In the genomic region with DNA sequence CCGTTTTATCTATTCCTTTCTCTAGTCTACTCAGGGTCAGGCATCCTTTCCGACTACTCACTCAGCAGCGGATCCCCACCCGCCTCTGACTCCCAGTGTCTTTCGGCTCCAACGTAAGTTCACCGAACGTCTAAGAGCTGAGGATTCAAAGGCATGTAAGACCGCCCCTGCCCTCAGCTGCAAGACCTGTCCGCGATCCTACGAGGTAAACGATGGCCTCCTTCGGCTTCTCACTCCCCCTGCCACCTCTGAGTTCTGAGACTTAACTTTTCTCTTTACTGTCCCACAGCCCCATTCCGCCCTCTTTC, we compare ENCODE assay signal across 1 cellular context.
TF ChIP-seq lines count a peak whose summit lies in the region.

No MANE protein-coding gene starts in this region.

TF ChIP-seq in HCT116, 20 proteins besides CTCF, POLR2A, EP300 and RAD21 (continued from another document):
- TF ChIP-seq, protein P1, sequence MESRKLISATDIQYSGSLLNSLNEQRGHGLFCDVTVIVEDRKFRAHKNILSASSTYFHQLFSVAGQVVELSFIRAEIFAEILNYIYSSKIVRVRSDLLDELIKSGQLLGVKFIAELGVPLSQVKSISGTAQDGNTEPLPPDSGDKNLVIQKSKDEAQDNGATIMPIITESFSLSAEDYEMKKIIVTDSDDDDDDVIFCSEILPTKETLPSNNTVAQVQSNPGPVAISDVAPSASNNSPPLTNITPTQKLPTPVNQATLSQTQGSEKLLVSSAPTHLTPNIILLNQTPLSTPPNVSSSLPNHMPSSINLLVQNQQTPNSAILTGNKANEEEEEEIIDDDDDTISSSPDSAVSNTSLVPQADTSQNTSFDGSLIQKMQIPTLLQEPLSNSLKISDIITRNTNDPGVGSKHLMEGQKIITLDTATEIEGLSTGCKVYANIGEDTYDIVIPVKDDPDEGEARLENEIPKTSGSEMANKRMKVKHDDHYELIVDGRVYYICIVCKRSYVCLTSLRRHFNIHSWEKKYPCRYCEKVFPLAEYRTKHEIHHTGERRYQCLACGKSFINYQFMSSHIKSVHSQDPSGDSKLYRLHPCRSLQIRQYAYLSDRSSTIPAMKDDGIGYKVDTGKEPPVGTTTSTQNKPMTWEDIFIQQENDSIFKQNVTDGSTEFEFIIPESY (IDR thresholded peaks at IDR 0.05; ENCODE audit: extremely low read depth, insufficient replicate concordance, low read length): no peak
- no peak for TF ChIP-seq ELF1 (IDR thresholded peaks at IDR 0.05; ENCODE audit: borderline replicate concordance, low read depth)
